13 cellular contexts compared by ENCODE assay signal in the genomic region with DNA sequence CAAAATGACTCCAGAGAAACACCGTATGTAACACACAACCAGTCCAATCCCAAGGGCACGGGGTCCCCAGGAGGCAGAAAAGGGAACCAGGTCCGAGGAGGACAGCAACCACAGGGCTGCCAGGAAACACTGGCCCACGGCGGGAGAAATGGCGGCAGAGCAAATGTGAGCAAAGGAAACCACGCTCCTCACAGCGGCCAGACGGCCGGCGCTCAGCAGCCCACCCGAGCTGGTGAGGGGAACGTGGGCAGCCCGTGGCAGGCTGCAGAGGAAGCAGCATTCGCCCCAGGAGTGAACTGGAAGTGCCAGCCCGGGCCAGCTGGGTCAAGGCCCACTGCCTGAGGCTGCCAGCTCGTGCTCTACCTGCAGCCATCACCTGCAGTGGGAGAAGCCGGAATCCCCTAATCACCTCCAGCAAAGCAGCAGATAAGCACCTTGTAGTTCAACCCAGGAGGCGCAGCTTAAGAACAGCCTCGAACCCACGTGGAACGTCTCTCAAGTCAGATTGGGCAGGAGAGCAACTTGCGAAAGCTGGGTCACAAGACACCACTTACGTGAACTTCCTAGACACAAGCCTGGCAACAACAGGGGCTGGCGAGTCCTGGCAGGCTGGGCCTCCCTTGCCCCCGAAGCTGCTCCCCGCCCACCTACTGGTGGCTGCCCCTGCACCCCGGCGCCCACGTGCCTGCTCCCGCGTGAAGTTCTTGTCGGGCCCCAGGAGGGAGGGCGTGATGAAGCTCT. TPM values are rescaled to one million over a fixed set of nuclear protein-coding genes. Genes with fewer than 3 reads are reported as not detected.
DNase-seq lines count a peak whose midpoint lies in the region; ATAC-seq and TF ChIP-seq lines count a peak whose summit lies in the region.
"Had no signal": no experiment of that assay in that cellular context is flagged by ENCODE, and none has a peak within 500 bp of the region (broad histone marks: within the 10 kb centered on the region; RNA-seq: fewer than 3 reads in every experiment).

No MANE protein-coding gene starts in this region.

- BruUV-seq in MCF 10A (replicated peaks; lab: Mats Ljungman, UMichigan), result no TSS peak

- CTCF ChIA-PET in MCF 10A (lab: Yijun Ruan, JAX), result interaction anchor here (0.6 kb wide), 1 partner anchor 387 kb away, joined by 3 read pairs; no protein-coding TSS in a partner anchor

- H3K27ac ChIP-seq in CD4-positive, CD25-positive, alpha-beta regulatory T cell (ENCODE audit: insufficient read depth, low read length, poor library complexity, severe bottlenecking), result no peak overlapping the region
- no peak overlapping the region for H3K27ac ChIP-seq in ovary
- H3K27ac ChIP-seq: PC-9 had no signal

- H3K9me3 Mint-ChIP-seq in CD4-positive, CD25-positive, alpha-beta regulatory T cell, result peaks cover 0 to 2% (median 0%) of the 10 kb centered on the region in 7 donors
- no peaks in the 10 kb centered on the region for H3K9me3 Mint-ChIP-seq in MCF 10A (ENCODE audit: unreplicated experiment)
- H3K9me3 Mint-ChIP-seq: activated naive CD4-positive, alpha-beta T cell treated with anti-CD3 and anti-CD28 coated beads, Interleukin-2, amount 50 U/mL, for 72 hours; CD4-positive, alpha-beta memory T cell had no signal

- intact Hi-C loops in head of caudate nucleus (cut with DNase I) (no loop called here), ovary (cut with DNase I) (no loop called here), MCF 10A (cut with micrococcal nuclease) (no loop called here)

- no peaks in the 10 kb centered on the region for H3K9me3 ChIP-seq in CD4-positive, CD25-positive, alpha-beta regulatory T cell (ENCODE audit: control insufficient read depth in 2 of 2, low read length in 2 of 2)
- no peaks in the 10 kb centered on the region for H3K9me3 ChIP-seq in ovary
- H3K9me3 ChIP-seq: pancreas had no signal

- no peak for ATAC-seq in CD4-positive, CD25-positive, alpha-beta regulatory T cell (ENCODE audit: low read depth in 2 of 2)
- no peak for ATAC-seq in GM21786 (IDR thresholded peaks at IDR 0.05; ENCODE audit: unreplicated experiment)
- ATAC-seq: activated naive CD4-positive, alpha-beta T cell treated with anti-CD3 and anti-CD28 coated beads, Interleukin-2, amount 50 U/mL, for 72 hours had no signal

- H3K36me3 Mint-ChIP-seq in CD4-positive, CD25-positive, alpha-beta regulatory T cell, result no peaks in the 10 kb centered on the region
- H3K36me3 Mint-ChIP-seq in MCF 10A (ENCODE audit: insufficient read depth, unreplicated experiment), result no peaks in the 10 kb centered on the region

- no peak overlapping the region for H3K4me3 ChIP-seq in CD4-positive, CD25-positive, alpha-beta regulatory T cell (ENCODE audit: low read depth, low read length)
- H3K4me3 ChIP-seq in ovary, result no peak overlapping the region
- H3K4me3 ChIP-seq: pancreas, PC-9 had no signal

- WGBS in ovary, 3 donors, result 84 to 90% (median 87%) methylated on average over 30 to 34 of the region's 34 CpGs

- TF ChIP-seq EP300 in ovary (IDR thresholded peaks at IDR 0.05), result no peak

- no peaks in the 10 kb centered on the region for H3K27me3 Mint-ChIP-seq in CD4-positive, CD25-positive, alpha-beta regulatory T cell
- no peaks in the 10 kb centered on the region for H3K27me3 Mint-ChIP-seq in MCF 10A (ENCODE audit: insufficient read depth, unreplicated experiment)
- H3K27me3 Mint-ChIP-seq: CD4-positive, alpha-beta memory T cell had no signal

- peaks cover 12% of the 10 kb centered on the region for H3K4me1 ChIP-seq in CD4-positive, CD25-positive, alpha-beta regulatory T cell (ENCODE audit: control insufficient read depth, insufficient read depth, low read length, poor library complexity, severe bottlenecking)
- peaks cover 7% of the 10 kb centered on the region for H3K4me1 ChIP-seq in ovary (ENCODE audit: insufficient read depth)
- H3K4me1 ChIP-seq: pancreas had no signal

- TF ChIP-seq POLR2A in ovary (IDR thresholded peaks at IDR 0.05), result no peak

- no peak overlapping the region for H3K4me3 Mint-ChIP-seq in CD4-positive, CD25-positive, alpha-beta regulatory T cell
- H3K4me3 Mint-ChIP-seq in MCF 10A (ENCODE audit: unreplicated experiment), result no peak overlapping the region
- H3K4me3 Mint-ChIP-seq: CD4-positive, alpha-beta memory T cell had no signal

- no peaks in the 10 kb centered on the region for H3K27me3 ChIP-seq in CD4-positive, CD25-positive, alpha-beta regulatory T cell (ENCODE audit: control insufficient read depth, insufficient read depth, low read length)
- H3K27me3 ChIP-seq in ovary, result no peaks in the 10 kb centered on the region
- H3K27me3 ChIP-seq: pancreas had no signal

- POLR2A ChIA-PET in MCF 10A (lab: Yijun Ruan, JAX), result no interaction called here

- peaks cover 0 to 30% (median 6%) of the 10 kb centered on the region in 4 donors for H3K4me1 Mint-ChIP-seq in CD4-positive, CD25-positive, alpha-beta regulatory T cell
- H3K4me1 Mint-ChIP-seq in MCF 10A (ENCODE audit: insufficient read depth, unreplicated experiment), result no peaks in the 10 kb centered on the region

- H3K27ac Mint-ChIP-seq in CD4-positive, CD25-positive, alpha-beta regulatory T cell, result peak overlapping the region in 2 of 3 donors; percentile 35 to 46
- no peak overlapping the region for H3K27ac Mint-ChIP-seq in MCF 10A (ENCODE audit: low read depth, unreplicated experiment)

- DNase-seq in CD4-positive, CD25-positive, alpha-beta regulatory T cell, result no peak
- peak; percentile 24 for DNase-seq in NOMO-1 treated with dmso at 0.1 percent for 144 hours (lab: John Stamatoyannopoulos, UW; ENCODE audit: unreplicated experiment)
- peak in 29 of 42 donors; percentile 5 to 77 (median 46) for DNase-seq in head of caudate nucleus
- peak in 4 of 5 donors; percentile 14 to 33 (median 21) for DNase-seq in ovary
- DNase-seq in MCF 10A (ENCODE audit: unreplicated experiment), result no peak
- DNase-seq in activated CD4-positive, alpha-beta T cell treated with anti-CD3 and anti-CD28 coated beads, Interleukin-2, amount 50 U/mL, for 1 hour, result no peak
- DNase-seq in effector CD8-positive, alpha-beta T cell (lab: John Stamatoyannopoulos, UW), result no peak
- DNase-seq: NCI-H2107, PC-9 had no signal

- TF ChIP-seq CTCF in ovary (IDR thresholded peaks at IDR 0.05), result no peak
- TF ChIP-seq CTCF in MCF 10A (IDR thresholded peaks at IDR 0.05; ENCODE audit: unreplicated experiment), result no peak

- no peaks in the 10 kb centered on the region for H3K36me3 ChIP-seq in CD4-positive, CD25-positive, alpha-beta regulatory T cell (ENCODE audit: control insufficient read depth, insufficient read depth, low read length)
- H3K36me3 ChIP-seq in ovary, result no peaks in the 10 kb centered on the region

RNA-seq across cellular contexts. Expression of a gene that starts 6.7 kb away (rescaled TPM):
- total RNA-seq in CD4-positive, CD25-positive, alpha-beta regulatory T cell, result 10.8 TPM
- 1 to 10 TPM; 4.7 to 6.8 (median 5.0) TPM for polyA plus RNA-seq in CD4-positive, CD25-positive, alpha-beta regulatory T cell
- total RNA-seq in ovary, result 10 to 100 TPM in 4 of 7 donors, 1 to 10 TPM in 3; 2.4 to 18.2 (median 10.1) TPM
- polyA plus RNA-seq in ovary, result 1 to 10 TPM in 1 of 2 donors, under 1 TPM in 1; 0.88 to 6.9 TPM
- 16.0 and 25.4 TPM in 2 replicates for total RNA-seq in MCF 10A (2022)

Comparison
In these comparisons a context has a peak if more than half of its experiments do, and no peak if none do; other contexts are left out.
1. DNase-seq: peak in NOMO-1 treated with dmso at 0.1 percent for 144 hours (single experiment), head of caudate nucleus (29 of 42) and ovary (4 of 5); none in CD4-positive, CD25-positive, alpha-beta regulatory T cell (0 of 3), MCF 10A (single experiment), activated CD4-positive, alpha-beta T cell treated with anti-CD3 and anti-CD28 coated beads, Interleukin-2, amount 50 U/mL, for 1 hour (single experiment) and effector CD8-positive, alpha-beta T cell (single experiment).